Comparison of ENCODE assay signal across 1 cellular context in genomic region chr6:87472525-87473418, GRCh38.
TF ChIP-seq lines count a peak whose summit lies in the region.

Gene SLC35A1 (plus strand): TSS chr6:87472974. CDS start chr6:87473004, 30 bp downstream.

TF ChIP-seq in HepG2, 621 proteins besides CTCF, POLR2A, EP300 and RAD21 (continued from another document and continues in another):
- TF ChIP-seq HNF1A (IDR thresholded peaks at IDR 0.05; ENCODE audit: low read depth): no peak
- TF ChIP-seq HNF1A (CRISPR knock-in tag; IDR thresholded peaks at IDR 0.05; ENCODE audit: borderline replicate concordance): no peak
- TF ChIP-seq ZNF256 (CRISPR knock-in tag; conservative IDR thresholded peaks at IDR 0.05): peak; percentile 39; the same call in 1 of the 2 replicates
- TF ChIP-seq ZBTB33 (CRISPR knock-in tag; IDR thresholded peaks at IDR 0.05): no peak; the same call in 1 of the 2 replicates
- TF ChIP-seq ZFP37 (CRISPR knock-in tag; IDR thresholded peaks at IDR 0.05; ENCODE audit: borderline replicate concordance): no peak
- no peak for TF ChIP-seq ZSCAN30 (CRISPR knock-in tag; IDR thresholded peaks at IDR 0.05)
- no peak for TF ChIP-seq BATF2 (CRISPR knock-in tag; IDR thresholded peaks at IDR 0.05)
- no peak for TF ChIP-seq ZNF614 (CRISPR knock-in tag; IDR thresholded peaks at IDR 0.05; ENCODE audit: borderline replicate concordance)
- peak; percentile 64; the same call in 1 of the 2 replicates for TF ChIP-seq ZNF784 (CRISPR knock-in tag; IDR thresholded peaks at IDR 0.05; ENCODE audit: borderline replicate concordance)
- no peak for TF ChIP-seq ZNF281 (CRISPR knock-in tag; IDR thresholded peaks at IDR 0.05; ENCODE audit: borderline replicate concordance)
- 0 out of 2 replicates have a peak, but pooled peaks have one; percentile 31 for TF ChIP-seq ZFP1 (CRISPR knock-in tag; IDR thresholded peaks at IDR 0.05)
- no peak for TF ChIP-seq ZNF276 (CRISPR knock-in tag; IDR thresholded peaks at IDR 0.05; ENCODE audit: low read depth)
- peak; percentile 64 for TF ChIP-seq ZNF414 (CRISPR knock-in tag; IDR thresholded peaks at IDR 0.05)
- TF ChIP-seq FOXP4 (CRISPR knock-in tag; IDR thresholded peaks at IDR 0.05): no peak
- peak; percentile 86 for TF ChIP-seq ZNF709 (CRISPR knock-in tag; IDR thresholded peaks at IDR 0.05)
- TF ChIP-seq HMG20B (CRISPR knock-in tag; conservative IDR thresholded peaks at IDR 0.05): no peak
- no peak for TF ChIP-seq SCMH1 (CRISPR knock-in tag; IDR thresholded peaks at IDR 0.05; ENCODE audit: borderline replicate concordance)
- TF ChIP-seq ASH2L (IDR thresholded peaks at IDR 0.05; ENCODE audit: insufficient read length, low read depth, low read length): peak; percentile 92
- TF ChIP-seq SOX6 (IDR thresholded peaks at IDR 0.05): no peak
- TF ChIP-seq SOX6 (CRISPR knock-in tag; IDR thresholded peaks at IDR 0.05): peak; percentile 81
- TF ChIP-seq SP5 (CRISPR knock-in tag; IDR thresholded peaks at IDR 0.05; ENCODE audit: borderline replicate concordance, low read depth): 0 out of 2 replicates have a peak, but pooled peaks have one; percentile 56
- no peak for TF ChIP-seq DPF2 (CRISPR knock-in tag; IDR thresholded peaks at IDR 0.05; ENCODE audit: borderline replicate concordance, low read depth)
- TF ChIP-seq ZNF772 (CRISPR knock-in tag; IDR thresholded peaks at IDR 0.05): peak; percentile 68
- TF ChIP-seq ZFYVE20 (CRISPR knock-in tag; IDR thresholded peaks at IDR 0.05; ENCODE audit: borderline replicate concordance, low read depth): no peak
- no peak for TF ChIP-seq HOXA9 (CRISPR knock-in tag; IDR thresholded peaks at IDR 0.05; ENCODE audit: borderline replicate concordance)
- no peak for TF ChIP-seq ZNF703 (CRISPR knock-in tag; IDR thresholded peaks at IDR 0.05; ENCODE audit: borderline replicate concordance)
- TF ChIP-seq ZNF724P (CRISPR knock-in tag; IDR thresholded peaks at IDR 0.05; ENCODE audit: borderline replicate concordance): 0 out of 2 replicates have a peak, but pooled peaks have one; percentile 62
- TF ChIP-seq ZNF564 (CRISPR knock-in tag; IDR thresholded peaks at IDR 0.05): peak; percentile 91
- TF ChIP-seq KDM4B (CRISPR knock-in tag; IDR thresholded peaks at IDR 0.05): no peak; the same call in 1 of the 2 replicates
- TF ChIP-seq ATF5 (CRISPR knock-in tag; IDR thresholded peaks at IDR 0.05; ENCODE audit: low read depth): no peak
- TF ChIP-seq ZNF101 (CRISPR knock-in tag; IDR thresholded peaks at IDR 0.05; ENCODE audit: borderline replicate concordance, low read depth): no peak
- no peak for TF ChIP-seq ZNF33B (CRISPR knock-in tag; IDR thresholded peaks at IDR 0.05)
- TF ChIP-seq ZNF775 (CRISPR knock-in tag; IDR thresholded peaks at IDR 0.05; ENCODE audit: borderline replicate concordance): no peak
- TF ChIP-seq ZNF749 (CRISPR knock-in tag; IDR thresholded peaks at IDR 0.05; ENCODE audit: borderline replicate concordance): 0 out of 2 replicates have a peak, but pooled peaks have one; percentile 35
- no peak for TF ChIP-seq ZNF17 (CRISPR knock-in tag; IDR thresholded peaks at IDR 0.05)
- TF ChIP-seq KLF16 (CRISPR knock-in tag; IDR thresholded peaks at IDR 0.05): peak in 1 of 2 experiments; percentile 85; a peak in 2 of 4 replicates
- TF ChIP-seq ZBTB44 (CRISPR knock-in tag; IDR thresholded peaks at IDR 0.05): no peak
- peak; percentile 26; the same call in 1 of the 2 replicates for TF ChIP-seq FOXO1 (CRISPR knock-in tag; IDR thresholded peaks at IDR 0.05)
- TF ChIP-seq PATZ1 (CRISPR knock-in tag; IDR thresholded peaks at IDR 0.05): peak; percentile 97
- no peak for TF ChIP-seq KDM6A (CRISPR knock-in tag; IDR thresholded peaks at IDR 0.05; ENCODE audit: low read depth)
- TF ChIP-seq ZNF180 (CRISPR knock-in tag; IDR thresholded peaks at IDR 0.05; ENCODE audit: borderline replicate concordance, low read depth): no peak
- TF ChIP-seq FOSL1 (CRISPR knock-in tag; IDR thresholded peaks at IDR 0.05; ENCODE audit: borderline replicate concordance): no peak
